In the genomic region with DNA sequence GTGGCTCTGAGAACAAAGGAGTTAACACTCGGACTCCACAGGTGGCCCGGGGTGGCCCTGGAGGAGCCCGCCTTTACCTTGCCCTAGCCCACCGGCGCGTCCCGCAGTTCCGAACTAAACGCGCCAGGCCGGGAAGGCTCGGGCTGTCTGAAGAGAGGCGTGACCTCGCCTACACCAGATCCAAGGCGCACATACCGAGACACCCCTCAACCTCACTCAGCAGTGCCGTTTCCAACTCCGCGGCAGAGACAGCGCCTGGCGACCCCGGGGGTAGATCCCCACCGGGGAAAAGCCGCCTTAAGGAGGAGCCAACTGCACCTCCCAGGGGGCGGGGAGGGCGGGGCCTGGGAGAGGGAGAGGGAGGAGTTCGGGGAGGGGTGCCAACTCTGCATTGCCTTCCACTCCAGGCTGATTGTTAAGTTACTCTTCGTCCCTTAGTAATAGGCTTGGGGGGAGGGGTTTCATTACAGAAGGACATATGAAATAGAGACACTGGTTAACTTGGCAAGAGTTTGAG, we compare ENCODE assay signal across 1 cellular context.
TF ChIP-seq lines count a peak whose summit lies in the region.

A gene (minus strand): TSS at position 272 of the 517 bp plus-strand sequence. CDS start 1,408 bp downstream, outside the sequence.

TF ChIP-seq in HepG2, 621 proteins besides CTCF, POLR2A, EP300 and RAD21 (continued from another document and continues in another):
- TF ChIP-seq ZBTB20 (CRISPR knock-in tag; IDR thresholded peaks at IDR 0.05; ENCODE audit: borderline replicate concordance, low read depth) = peak; percentile 63; the same call in 1 of the 2 replicates
- TF ChIP-seq ZSCAN9 (CRISPR knock-in tag; IDR thresholded peaks at IDR 0.05; ENCODE audit: borderline replicate concordance) = peak; percentile 74
- TF ChIP-seq, protein P1, sequence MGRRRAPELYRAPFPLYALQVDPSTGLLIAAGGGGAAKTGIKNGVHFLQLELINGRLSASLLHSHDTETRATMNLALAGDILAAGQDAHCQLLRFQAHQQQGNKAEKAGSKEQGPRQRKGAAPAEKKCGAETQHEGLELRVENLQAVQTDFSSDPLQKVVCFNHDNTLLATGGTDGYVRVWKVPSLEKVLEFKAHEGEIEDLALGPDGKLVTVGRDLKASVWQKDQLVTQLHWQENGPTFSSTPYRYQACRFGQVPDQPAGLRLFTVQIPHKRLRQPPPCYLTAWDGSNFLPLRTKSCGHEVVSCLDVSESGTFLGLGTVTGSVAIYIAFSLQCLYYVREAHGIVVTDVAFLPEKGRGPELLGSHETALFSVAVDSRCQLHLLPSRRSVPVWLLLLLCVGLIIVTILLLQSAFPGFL (CRISPR knock-in tag; IDR thresholded peaks at IDR 0.05) = no peak
- TF ChIP-seq RXRA (CRISPR knock-in tag; IDR thresholded peaks at IDR 0.05) = no peak
- 0 out of 2 replicates have a peak, but pooled peaks have one; percentile 32 for TF ChIP-seq ZNF782 (CRISPR knock-in tag; IDR thresholded peaks at IDR 0.05; ENCODE audit: borderline replicate concordance)
- TF ChIP-seq, protein P2, sequence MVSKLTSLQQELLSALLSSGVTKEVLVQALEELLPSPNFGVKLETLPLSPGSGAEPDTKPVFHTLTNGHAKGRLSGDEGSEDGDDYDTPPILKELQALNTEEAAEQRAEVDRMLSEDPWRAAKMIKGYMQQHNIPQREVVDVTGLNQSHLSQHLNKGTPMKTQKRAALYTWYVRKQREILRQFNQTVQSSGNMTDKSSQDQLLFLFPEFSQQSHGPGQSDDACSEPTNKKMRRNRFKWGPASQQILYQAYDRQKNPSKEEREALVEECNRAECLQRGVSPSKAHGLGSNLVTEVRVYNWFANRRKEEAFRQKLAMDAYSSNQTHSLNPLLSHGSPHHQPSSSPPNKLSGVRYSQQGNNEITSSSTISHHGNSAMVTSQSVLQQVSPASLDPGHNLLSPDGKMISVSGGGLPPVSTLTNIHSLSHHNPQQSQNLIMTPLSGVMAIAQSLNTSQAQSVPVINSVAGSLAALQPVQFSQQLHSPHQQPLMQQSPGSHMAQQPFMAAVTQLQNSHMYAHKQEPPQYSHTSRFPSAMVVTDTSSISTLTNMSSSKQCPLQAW (CRISPR knock-in tag; IDR thresholded peaks at IDR 0.05) = 0 out of 2 replicates have a peak, but pooled peaks have one; percentile 63
- peak; percentile 25 for TF ChIP-seq AGO2 (optimal IDR thresholded peaks at IDR 0.05; ENCODE audit: low read depth, low read length)
- peak; percentile 14; the same call in 1 of the 2 replicates for TF ChIP-seq ZNF777 (CRISPR knock-in tag; IDR thresholded peaks at IDR 0.05)
- TF ChIP-seq DMAP1 (CRISPR knock-in tag; IDR thresholded peaks at IDR 0.05) = peak; percentile 32; the same call in 1 of the 2 replicates
- TF ChIP-seq ZNF605 (CRISPR knock-in tag; IDR thresholded peaks at IDR 0.05) = no peak
- TF ChIP-seq HOXA5 (CRISPR knock-in tag; IDR thresholded peaks at IDR 0.05) = no peak
- TF ChIP-seq, protein P3, sequence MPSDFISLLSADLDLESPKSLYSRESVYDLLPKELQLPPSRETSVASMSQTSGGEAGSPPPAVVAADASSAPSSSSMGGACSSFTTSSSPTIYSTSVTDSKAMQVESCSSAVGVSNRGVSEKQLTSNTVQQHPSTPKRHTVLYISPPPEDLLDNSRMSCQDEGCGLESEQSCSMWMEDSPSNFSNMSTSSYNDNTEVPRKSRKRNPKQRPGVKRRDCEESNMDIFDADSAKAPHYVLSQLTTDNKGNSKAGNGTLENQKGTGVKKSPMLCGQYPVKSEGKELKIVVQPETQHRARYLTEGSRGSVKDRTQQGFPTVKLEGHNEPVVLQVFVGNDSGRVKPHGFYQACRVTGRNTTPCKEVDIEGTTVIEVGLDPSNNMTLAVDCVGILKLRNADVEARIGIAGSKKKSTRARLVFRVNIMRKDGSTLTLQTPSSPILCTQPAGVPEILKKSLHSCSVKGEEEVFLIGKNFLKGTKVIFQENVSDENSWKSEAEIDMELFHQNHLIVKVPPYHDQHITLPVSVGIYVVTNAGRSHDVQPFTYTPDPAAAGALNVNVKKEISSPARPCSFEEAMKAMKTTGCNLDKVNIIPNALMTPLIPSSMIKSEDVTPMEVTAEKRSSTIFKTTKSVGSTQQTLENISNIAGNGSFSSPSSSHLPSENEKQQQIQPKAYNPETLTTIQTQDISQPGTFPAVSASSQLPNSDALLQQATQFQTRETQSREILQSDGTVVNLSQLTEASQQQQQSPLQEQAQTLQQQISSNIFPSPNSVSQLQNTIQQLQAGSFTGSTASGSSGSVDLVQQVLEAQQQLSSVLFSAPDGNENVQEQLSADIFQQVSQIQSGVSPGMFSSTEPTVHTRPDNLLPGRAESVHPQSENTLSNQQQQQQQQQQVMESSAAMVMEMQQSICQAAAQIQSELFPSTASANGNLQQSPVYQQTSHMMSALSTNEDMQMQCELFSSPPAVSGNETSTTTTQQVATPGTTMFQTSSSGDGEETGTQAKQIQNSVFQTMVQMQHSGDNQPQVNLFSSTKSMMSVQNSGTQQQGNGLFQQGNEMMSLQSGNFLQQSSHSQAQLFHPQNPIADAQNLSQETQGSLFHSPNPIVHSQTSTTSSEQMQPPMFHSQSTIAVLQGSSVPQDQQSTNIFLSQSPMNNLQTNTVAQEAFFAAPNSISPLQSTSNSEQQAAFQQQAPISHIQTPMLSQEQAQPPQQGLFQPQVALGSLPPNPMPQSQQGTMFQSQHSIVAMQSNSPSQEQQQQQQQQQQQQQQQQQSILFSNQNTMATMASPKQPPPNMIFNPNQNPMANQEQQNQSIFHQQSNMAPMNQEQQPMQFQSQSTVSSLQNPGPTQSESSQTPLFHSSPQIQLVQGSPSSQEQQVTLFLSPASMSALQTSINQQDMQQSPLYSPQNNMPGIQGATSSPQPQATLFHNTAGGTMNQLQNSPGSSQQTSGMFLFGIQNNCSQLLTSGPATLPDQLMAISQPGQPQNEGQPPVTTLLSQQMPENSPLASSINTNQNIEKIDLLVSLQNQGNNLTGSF (CRISPR knock-in tag; IDR thresholded peaks at IDR 0.05) = 0 out of 2 replicates have a peak, but pooled peaks have one; percentile 26
- TF ChIP-seq, protein P4, sequence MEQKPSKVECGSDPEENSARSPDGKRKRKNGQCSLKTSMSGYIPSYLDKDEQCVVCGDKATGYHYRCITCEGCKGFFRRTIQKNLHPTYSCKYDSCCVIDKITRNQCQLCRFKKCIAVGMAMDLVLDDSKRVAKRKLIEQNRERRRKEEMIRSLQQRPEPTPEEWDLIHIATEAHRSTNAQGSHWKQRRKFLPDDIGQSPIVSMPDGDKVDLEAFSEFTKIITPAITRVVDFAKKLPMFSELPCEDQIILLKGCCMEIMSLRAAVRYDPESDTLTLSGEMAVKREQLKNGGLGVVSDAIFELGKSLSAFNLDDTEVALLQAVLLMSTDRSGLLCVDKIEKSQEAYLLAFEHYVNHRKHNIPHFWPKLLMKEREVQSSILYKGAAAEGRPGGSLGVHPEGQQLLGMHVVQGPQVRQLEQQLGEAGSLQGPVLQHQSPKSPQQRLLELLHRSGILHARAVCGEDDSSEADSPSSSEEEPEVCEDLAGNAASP (CRISPR knock-in tag; IDR thresholded peaks at IDR 0.05; ENCODE audit: borderline replicate concordance) = peak; percentile 27
- peak; percentile 59; the same call in 1 of the 2 replicates for TF ChIP-seq ZNF747 (CRISPR knock-in tag; IDR thresholded peaks at IDR 0.05; ENCODE audit: borderline replicate concordance)
- TF ChIP-seq, protein P5, sequence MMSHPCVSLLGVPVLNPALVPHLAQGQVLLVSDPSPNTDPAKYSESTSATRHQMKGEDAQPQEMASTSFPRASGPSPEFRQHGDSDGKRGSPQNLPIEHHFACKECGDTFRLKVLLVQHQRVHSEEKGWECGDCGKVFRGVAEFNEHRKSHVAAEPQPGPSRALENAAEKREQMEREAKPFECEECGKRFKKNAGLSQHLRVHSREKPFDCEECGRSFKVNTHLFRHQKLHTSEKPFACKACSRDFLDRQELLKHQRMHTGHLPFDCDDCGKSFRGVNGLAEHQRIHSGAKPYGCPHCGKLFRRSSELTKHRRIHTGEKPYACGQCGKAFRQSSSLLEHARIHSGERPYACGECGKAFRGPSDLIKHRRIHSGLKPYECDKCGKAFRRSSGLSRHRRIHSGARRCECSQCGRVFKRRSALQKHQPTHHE (CRISPR knock-in tag; IDR thresholded peaks at IDR 0.05; ENCODE audit: borderline replicate concordance) = no peak
- TF ChIP-seq, protein P6, sequence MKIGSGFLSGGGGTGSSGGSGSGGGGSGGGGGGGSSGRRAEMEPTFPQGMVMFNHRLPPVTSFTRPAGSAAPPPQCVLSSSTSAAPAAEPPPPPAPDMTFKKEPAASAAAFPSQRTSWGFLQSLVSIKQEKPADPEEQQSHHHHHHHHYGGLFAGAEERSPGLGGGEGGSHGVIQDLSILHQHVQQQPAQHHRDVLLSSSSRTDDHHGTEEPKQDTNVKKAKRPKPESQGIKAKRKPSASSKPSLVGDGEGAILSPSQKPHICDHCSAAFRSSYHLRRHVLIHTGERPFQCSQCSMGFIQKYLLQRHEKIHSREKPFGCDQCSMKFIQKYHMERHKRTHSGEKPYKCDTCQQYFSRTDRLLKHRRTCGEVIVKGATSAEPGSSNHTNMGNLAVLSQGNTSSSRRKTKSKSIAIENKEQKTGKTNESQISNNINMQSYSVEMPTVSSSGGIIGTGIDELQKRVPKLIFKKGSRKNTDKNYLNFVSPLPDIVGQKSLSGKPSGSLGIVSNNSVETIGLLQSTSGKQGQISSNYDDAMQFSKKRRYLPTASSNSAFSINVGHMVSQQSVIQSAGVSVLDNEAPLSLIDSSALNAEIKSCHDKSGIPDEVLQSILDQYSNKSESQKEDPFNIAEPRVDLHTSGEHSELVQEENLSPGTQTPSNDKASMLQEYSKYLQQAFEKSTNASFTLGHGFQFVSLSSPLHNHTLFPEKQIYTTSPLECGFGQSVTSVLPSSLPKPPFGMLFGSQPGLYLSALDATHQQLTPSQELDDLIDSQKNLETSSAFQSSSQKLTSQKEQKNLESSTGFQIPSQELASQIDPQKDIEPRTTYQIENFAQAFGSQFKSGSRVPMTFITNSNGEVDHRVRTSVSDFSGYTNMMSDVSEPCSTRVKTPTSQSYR (CRISPR knock-in tag; IDR thresholded peaks at IDR 0.05; ENCODE audit: borderline replicate concordance) = peak; percentile 79
- no peak; the same call in 1 of the 2 replicates for TF ChIP-seq HDAC1 (CRISPR knock-in tag; IDR thresholded peaks at IDR 0.05)
- no peak for TF ChIP-seq ZNF619 (CRISPR knock-in tag; IDR thresholded peaks at IDR 0.05)
- peak; percentile 11; the same call in 1 of the 2 replicates for TF ChIP-seq RFXAP (CRISPR knock-in tag; IDR thresholded peaks at IDR 0.05; ENCODE audit: borderline replicate concordance)
- TF ChIP-seq TAF15 (IDR thresholded peaks at IDR 0.05; ENCODE audit: low read depth, low read length, poor library complexity, severe bottlenecking) = no peak
- TF ChIP-seq POLR2G (IDR thresholded peaks at IDR 0.05; ENCODE audit: low read depth, low read length) = peak; percentile 88
- peak; percentile 26; the same call in 1 of the 2 replicates for TF ChIP-seq ZFP82 (CRISPR knock-in tag; IDR thresholded peaks at IDR 0.05; ENCODE audit: borderline replicate concordance)
- TF ChIP-seq, protein P7, sequence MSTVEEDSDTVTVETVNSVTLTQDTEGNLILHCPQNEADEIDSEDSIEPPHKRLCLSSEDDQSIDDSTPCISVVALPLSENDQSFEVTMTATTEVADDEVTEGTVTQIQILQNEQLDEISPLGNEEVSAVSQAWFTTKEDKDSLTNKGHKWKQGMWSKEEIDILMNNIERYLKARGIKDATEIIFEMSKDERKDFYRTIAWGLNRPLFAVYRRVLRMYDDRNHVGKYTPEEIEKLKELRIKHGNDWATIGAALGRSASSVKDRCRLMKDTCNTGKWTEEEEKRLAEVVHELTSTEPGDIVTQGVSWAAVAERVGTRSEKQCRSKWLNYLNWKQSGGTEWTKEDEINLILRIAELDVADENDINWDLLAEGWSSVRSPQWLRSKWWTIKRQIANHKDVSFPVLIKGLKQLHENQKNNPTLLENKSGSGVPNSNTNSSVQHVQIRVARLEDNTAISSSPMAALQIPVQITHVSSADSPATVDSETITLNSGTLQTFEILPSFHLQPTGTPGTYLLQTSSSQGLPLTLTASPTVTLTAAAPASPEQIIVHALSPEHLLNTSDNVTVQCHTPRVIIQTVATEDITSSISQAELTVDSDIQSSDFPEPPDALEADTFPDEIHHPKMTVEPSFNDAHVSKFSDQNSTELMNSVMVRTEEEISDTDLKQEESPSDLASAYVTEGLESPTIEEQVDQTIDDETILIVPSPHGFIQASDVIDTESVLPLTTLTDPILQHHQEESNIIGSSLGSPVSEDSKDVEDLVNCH (CRISPR knock-in tag; IDR thresholded peaks at IDR 0.05) = 0 out of 2 replicates have a peak, but pooled peaks have one; percentile 6
- TF ChIP-seq, protein P8, sequence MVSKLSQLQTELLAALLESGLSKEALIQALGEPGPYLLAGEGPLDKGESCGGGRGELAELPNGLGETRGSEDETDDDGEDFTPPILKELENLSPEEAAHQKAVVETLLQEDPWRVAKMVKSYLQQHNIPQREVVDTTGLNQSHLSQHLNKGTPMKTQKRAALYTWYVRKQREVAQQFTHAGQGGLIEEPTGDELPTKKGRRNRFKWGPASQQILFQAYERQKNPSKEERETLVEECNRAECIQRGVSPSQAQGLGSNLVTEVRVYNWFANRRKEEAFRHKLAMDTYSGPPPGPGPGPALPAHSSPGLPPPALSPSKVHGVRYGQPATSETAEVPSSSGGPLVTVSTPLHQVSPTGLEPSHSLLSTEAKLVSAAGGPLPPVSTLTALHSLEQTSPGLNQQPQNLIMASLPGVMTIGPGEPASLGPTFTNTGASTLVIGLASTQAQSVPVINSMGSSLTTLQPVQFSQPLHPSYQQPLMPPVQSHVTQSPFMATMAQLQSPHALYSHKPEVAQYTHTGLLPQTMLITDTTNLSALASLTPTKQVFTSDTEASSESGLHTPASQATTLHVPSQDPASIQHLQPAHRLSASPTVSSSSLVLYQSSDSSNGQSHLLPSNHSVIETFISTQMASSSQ (IDR thresholded peaks at IDR 0.05; ENCODE audit: low read depth) = no peak
- TF ChIP-seq, protein P8 (CRISPR knock-in tag; IDR thresholded peaks at IDR 0.05; ENCODE audit: borderline replicate concordance) = peak; percentile 13; the same call in 1 of the 2 replicates
- TF ChIP-seq ZNF256 (CRISPR knock-in tag; conservative IDR thresholded peaks at IDR 0.05) = 0 out of 2 replicates have a peak, but pooled peaks have one; percentile 59
- no peak for TF ChIP-seq ZNF230 (CRISPR knock-in tag; IDR thresholded peaks at IDR 0.05)
- TF ChIP-seq PHF8 (CRISPR knock-in tag; IDR thresholded peaks at IDR 0.05) = peak; percentile 48
- TF ChIP-seq SRSF9 (IDR thresholded peaks at IDR 0.05; ENCODE audit: borderline replicate concordance, insufficient read depth, low read depth, low read length, poor library complexity, severe bottlenecking) = no peak
- TF ChIP-seq SIN3A (IDR thresholded peaks at IDR 0.05; ENCODE audit: borderline replicate concordance, low read depth, low read length) = peak; percentile 52; the same call in 1 of the 2 replicates
- peak; percentile 77; the same call in 1 of the 2 replicates for TF ChIP-seq ZFP36L1 (CRISPR knock-in tag; IDR thresholded peaks at IDR 0.05)
- 0 out of 2 replicates have a peak, but pooled peaks have one; percentile 60 for TF ChIP-seq GTF3A (CRISPR knock-in tag; conservative IDR thresholded peaks at IDR 0.05)
- no peak for TF ChIP-seq ZNF260 (CRISPR knock-in tag; IDR thresholded peaks at IDR 0.05; ENCODE audit: borderline replicate concordance, low read depth)
- 0 out of 2 replicates have a peak, but pooled peaks have one; percentile 1 for TF ChIP-seq IRF2 (CRISPR knock-in tag; IDR thresholded peaks at IDR 0.05)
